Comparison of ENCODE assay signal across 9 cellular contexts in genomic region chr22:37808294-37808657, GRCh38. TPM values are rescaled to one million over a fixed set of nuclear protein-coding genes. Genes with fewer than 3 reads are reported as not detected.
DNase-seq lines count a peak whose midpoint lies in the region; ATAC-seq and TF ChIP-seq lines count a peak whose summit lies in the region.
"Had no signal": no experiment of that assay in that cellular context is flagged by ENCODE, and none has a peak within 500 bp of the region (broad histone marks: within the 10 kb centered on the region; RNA-seq: fewer than 3 reads in every experiment).

No MANE protein-coding gene starts in this region.

- no peak overlapping the region for H3K27ac ChIP-seq in OCI-LY1 (ENCODE audit: low read depth, low read length, poor library complexity, severe bottlenecking)
- no peak overlapping the region for H3K27ac ChIP-seq in neuronal stem cell (replicated peaks; ENCODE audit: low read length)

- no peak overlapping the region for H3K4ac ChIP-seq in neuronal stem cell (ENCODE audit: low read length)

- H3K36me3 Mint-ChIP-seq in Calu3 (ENCODE audit: insufficient read depth, unreplicated experiment) (peaks cover 55% of the 10 kb centered on the region), endothelial cell (ENCODE audit: low read depth, unreplicated experiment) (peaks cover 4% of the 10 kb centered on the region)

- CTCF ChIA-PET in Calu3 (lab: Charles Lee): interaction anchor here (0.7 to 1.1 kb wide), 6 partner anchors 17 to 266 kb away, joined by 3 to 20 read pairs (median 6); partner anchors contain the start of genes ANKRD54 and GGA1

- H4K20me1 ChIP-seq in OCI-LY1 (ENCODE audit: insufficient read depth, low read length): no peaks in the 10 kb centered on the region

- peak overlapping the region; percentile 64 for H3K27ac Mint-ChIP-seq in Calu3 (ENCODE audit: unreplicated experiment)
- H3K27ac Mint-ChIP-seq in endothelial cell (ENCODE audit: unreplicated experiment): no peak overlapping the region

- H3K4me1 ChIP-seq in OCI-LY1 (ENCODE audit: insufficient read depth, low read length, severe bottlenecking) (peaks cover 52% of the 10 kb centered on the region), neuronal stem cell (ENCODE audit: control insufficient read depth in 2 of 2, insufficient read depth in 1 of 2, low read depth in 1 of 2, low read length in 2 of 2) (peaks cover 15 to 19% of the 10 kb centered on the region in 2 donors)

- H3K23ac ChIP-seq in neuronal stem cell (ENCODE audit: low read depth, low read length, poor library complexity): no peak overlapping the region

- no peak overlapping the region for H2BK12ac ChIP-seq in neuronal stem cell (ENCODE audit: low read length)

- H3K27me3 ChIP-seq in OCI-LY1 (ENCODE audit: insufficient read depth, low read length) (peaks cover 10% of the 10 kb centered on the region; the same call in 1 of the 2 replicates), neuronal stem cell (ENCODE audit: control insufficient read depth in 3 of 3, insufficient read depth in 3 of 3, low read depth in 1 of 3, low read length in 3 of 3) (peaks cover 2 to 28% (median 15%) of the 10 kb centered on the region in 3 experiments)

- H3F3A ChIP-seq in OCI-LY1 (ENCODE audit: insufficient read depth, low read length): no peaks in the 10 kb centered on the region; the same call in 1 of the 2 replicates

- no peak overlapping the region for H3K18ac ChIP-seq in neuronal stem cell (ENCODE audit: low read length)

- peak overlapping the region; percentile 90 for H3K4me3 Mint-ChIP-seq in Calu3 (ENCODE audit: low read depth, unreplicated experiment)
- H3K4me3 Mint-ChIP-seq in endothelial cell (ENCODE audit: unreplicated experiment): peak overlapping the region; percentile 86

- H3K14ac ChIP-seq in neuronal stem cell (ENCODE audit: low read length): no peak overlapping the region

- H3K4me2 ChIP-seq in OCI-LY1 (ENCODE audit: low read length) (peak overlapping the region; percentile 73), neuronal stem cell (ENCODE audit: insufficient read depth, low read length, poor library complexity, severe bottlenecking) (peak overlapping the region; percentile 72)

- H3K9ac ChIP-seq in OCI-LY1 (ENCODE audit: low read length) (peak overlapping the region; percentile 72), neuronal stem cell (ENCODE audit: low read depth, low read length, poor library complexity) (peak overlapping the region; percentile 93)

- no peak overlapping the region for H2BK15ac ChIP-seq in neuronal stem cell (ENCODE audit: low read length)

- no CpG with 5 or more reads among the region's 8 CpGs for WGBS in neuronal stem cell (ENCODE audit: extremely low coverage in 2 of 2, insufficient read length in 2 of 2, insufficient replicate concordance in 1 of 2), 2 donors

- peak overlapping the region; percentile 73 for H3K4me3 ChIP-seq in OCI-LY1 (ENCODE audit: low read depth, low read length, poor library complexity, severe bottlenecking)
- H3K4me3 ChIP-seq in neuronal stem cell (ENCODE audit: low read length in 2 of 2): peak overlapping the region; percentile 80 to 92

- DNase-seq in Calu3 (no peak), endothelial cell (ENCODE audit: low spot score) (no peak), neuronal stem cell (ENCODE audit: low spot score) (no peak), COLO829 (ENCODE audit: low spot score) (no peak), NCI-H345 (lab: John Stamatoyannopoulos, UW) (no peak)

- H4K8ac ChIP-seq in neuronal stem cell (ENCODE audit: low read depth, low read length): no peak overlapping the region

- peaks cover 16% of the 10 kb centered on the region for H3K27me3 Mint-ChIP-seq in Calu3 (ENCODE audit: unreplicated experiment)
- peaks cover 11% of the 10 kb centered on the region for H3K27me3 Mint-ChIP-seq in endothelial cell (ENCODE audit: unreplicated experiment)

- no peaks in the 10 kb centered on the region; the same call in 1 of the 2 replicates for H3K36me3 ChIP-seq in OCI-LY1 (ENCODE audit: insufficient read depth, low read length)
- peaks cover 3 to 17% of the 10 kb centered on the region in 2 donors for H3K36me3 ChIP-seq in neuronal stem cell (replicated peaks in 1 of 2; ENCODE audit: control insufficient read depth in 2 of 2, insufficient read depth in 2 of 2, low read length in 2 of 2)

- intact Hi-C loops in Calu3 (cut with micrococcal nuclease; ENCODE audit: unreplicated experiment): no loop called here

- H3K9me3 Mint-ChIP-seq in Calu3 (ENCODE audit: low read depth, unreplicated experiment): no peaks in the 10 kb centered on the region
- H3K9me3 Mint-ChIP-seq in endothelial cell (ENCODE audit: unreplicated experiment): no peaks in the 10 kb centered on the region

- no peak overlapping the region for H2BK120ac ChIP-seq in neuronal stem cell (ENCODE audit: low read depth, low read length)

- no peak overlapping the region for H2BK5ac ChIP-seq in neuronal stem cell (ENCODE audit: low read length)

- no peak overlapping the region for H2AFZ ChIP-seq in OCI-LY1 (ENCODE audit: low read length)
- peak overlapping the region; percentile 84 for H2AFZ ChIP-seq in neuronal stem cell (ENCODE audit: low read length)

- H3K79me2 ChIP-seq in OCI-LY1 (ENCODE audit: insufficient read depth, low read length): no peaks in the 10 kb centered on the region

- H2AK5ac ChIP-seq in neuronal stem cell (ENCODE audit: low read depth, low read length): no peak overlapping the region

- no peaks in the 10 kb centered on the region for H3K9me2 ChIP-seq in OCI-LY1 (ENCODE audit: low read depth, low read length)

- H4K91ac ChIP-seq in neuronal stem cell (ENCODE audit: low read depth, low read length, poor library complexity): no peak overlapping the region

- no peak for TF ChIP-seq CTCF in Calu3 (IDR thresholded peaks at IDR 0.05; ENCODE audit: unreplicated experiment)
- TF ChIP-seq CTCF in OCI-LY1 (IDR thresholded peaks at IDR 0.05; ENCODE audit: low read length): no peak
- TF ChIP-seq CTCF in endothelial cell (IDR thresholded peaks at IDR 0.05; ENCODE audit: unreplicated experiment): no peak

- no TSS peak for BruUV-seq in Calu3 (replicated peaks; lab: Mats Ljungman, UMichigan)

- H3K4me1 Mint-ChIP-seq in Calu3 (ENCODE audit: low read depth, unreplicated experiment): peaks cover 16% of the 10 kb centered on the region
- peaks cover 22% of the 10 kb centered on the region for H3K4me1 Mint-ChIP-seq in endothelial cell (ENCODE audit: unreplicated experiment)

- no peak for ATAC-seq in GM18520 (IDR thresholded peaks at IDR 0.05; ENCODE audit: unreplicated experiment)
- no peak for ATAC-seq in HG02678 (IDR thresholded peaks at IDR 0.05; ENCODE audit: unreplicated experiment)

- H3K79me1 ChIP-seq in neuronal stem cell (ENCODE audit: low read depth, low read length): peaks cover 4% of the 10 kb centered on the region

- H3K9me3 ChIP-seq in OCI-LY1 (ENCODE audit: low read length): no peaks in the 10 kb centered on the region
- no peaks in the 10 kb centered on the region for H3K9me3 ChIP-seq in neuronal stem cell (replicated peaks in 1 of 2; ENCODE audit: control insufficient read depth in 2 of 2, insufficient read depth in 1 of 2, low read depth in 1 of 2, low read length in 2 of 2)

RNA-seq across cellular contexts. Expression of gene GCAT, which starts 0.5 kb away (rescaled TPM):
- total RNA-seq in Calu3 (2022) (22.7 and 29.9 TPM in 2 replicates), endothelial cell (ENCODE audit: unreplicated experiment) (4.1 TPM)
- 22.8 TPM for polyA plus RNA-seq in neuronal stem cell (2013, experiment 1 of 2)
- polyA plus RNA-seq in neuronal stem cell (2013, experiment 2 of 2): 22.6 TPM

RNA-seq across cellular contexts. Expression of gene GALR3, which starts 14.9 kb away (rescaled TPM):
- total RNA-seq in Calu3 (2022) (0.31 TPM in 1 of 2 replicates, not detected in the other), endothelial cell (ENCODE audit: unreplicated experiment) (not detected)
- 0.13 TPM for polyA plus RNA-seq in neuronal stem cell (2013, experiment 1 of 2)
- polyA plus RNA-seq in neuronal stem cell (2013, experiment 2 of 2): 0.06 TPM
- total RNA-seq: temporal lobe had no signal

RNA-seq across cellular contexts. Expression of gene ANKRD54, which starts 35.9 kb away (rescaled TPM):
- 23.9 and 27.1 TPM in 2 replicates for total RNA-seq in Calu3 (2022)
- 14.4 TPM for total RNA-seq in endothelial cell (ENCODE audit: unreplicated experiment)
- 14.6 TPM for polyA plus RNA-seq in neuronal stem cell (2013, experiment 1 of 2)
- 14.0 TPM for polyA plus RNA-seq in neuronal stem cell (2013, experiment 2 of 2)

RNA-seq across cellular contexts. Expression of gene EIF3L, which starts 40.9 kb away (rescaled TPM):
- total RNA-seq in Calu3 (2022) (287 and 402 TPM in 2 replicates), endothelial cell (ENCODE audit: unreplicated experiment) (732 TPM)
- polyA plus RNA-seq in neuronal stem cell (2013, experiment 1 of 2): 1,054 TPM
- 1,005 TPM for polyA plus RNA-seq in neuronal stem cell (2013, experiment 2 of 2)
